Comparison of ENCODE assay signal across 24 cellular contexts in genomic region chr7:97859606-97860204, GRCh38. TPM values are rescaled to one million over a fixed set of nuclear protein-coding genes. Genes with fewer than 3 reads are reported as not detected.
DNase-seq lines count a peak whose midpoint lies in the region; ATAC-seq, FAIRE-seq and TF ChIP-seq lines count a peak whose summit lies in the region.
"Had no signal": no experiment of that assay in that cellular context is flagged by ENCODE, and none has a peak within 500 bp of the region (broad histone marks: within the 10 kb centered on the region; RNA-seq: fewer than 3 reads in every experiment).

No MANE protein-coding gene starts in this region.

- 0 out of 2 replicates have a peak, but pooled peaks cover 5% of the 10 kb centered on the region for H3K36me3 Mint-ChIP-seq in HFFc6 (ENCODE audit: low read depth)
- H3K36me3 Mint-ChIP-seq: CD14-positive monocyte had no signal

- H3K27ac Mint-ChIP-seq in HFFc6, result peak overlapping the region; percentile 12; the same call in 1 of the 2 replicates
- H3K27ac Mint-ChIP-seq: CD14-positive monocyte, GM23338 had no signal

- no peak for TF ChIP-seq CTCF in HFFc6 (IDR thresholded peaks at IDR 0.05)
- no peak for TF ChIP-seq CTCF in choroid plexus epithelial cell (conservative IDR thresholded peaks at IDR 0.05; ENCODE audit: low read depth, low read length)

- ATAC-seq in GM21526 (IDR thresholded peaks at IDR 0.05; ENCODE audit: low FRiP score, unreplicated experiment) (no peak), GM18511 (IDR thresholded peaks at IDR 0.05; ENCODE audit: unreplicated experiment) (no peak)
- ATAC-seq: GM12878, GM23338, HepG2 had no signal

- peaks cover 14% of the 10 kb centered on the region for H3K4me1 Mint-ChIP-seq in HFFc6 (ENCODE audit: low read depth)
- H3K4me1 Mint-ChIP-seq: CD14-positive monocyte, GM23338 had no signal

- no peak for TF ChIP-seq POLR2A in GM12892 (IDR thresholded peaks at IDR 0.05; ENCODE audit: low read depth, low read length)

- DNase-seq in HFFc6 (peak; percentile 24), choroid plexus epithelial cell (ENCODE audit: low read depth) (peak; percentile 6), kidney tubule cell (ENCODE audit: low spot score) (peak; percentile 25), COLO829 (ENCODE audit: low spot score) (no peak), GM12892 (ENCODE audit: insufficient read length) (no peak)
- DNase-seq: DMS 273 treated with DMSO at 0.1 percent for 48 hours, DND-41, KG1, NCI-H1417 treated with DMSO at 0.1 percent for 48 hours, NCI-H187 treated with DMSO at 0.1 percent for 48 hours, NCI-H2227 treated with DMSO at 0.1 percent for 48 hours, NCI-H510A treated with DMSO at 0.1 percent for 48 hours, NCI-H774, OCI-M1, SHP77 had no signal

- H3K9me3 Mint-ChIP-seq in HFFc6, result no peaks in the 10 kb centered on the region
- H3K9me3 Mint-ChIP-seq: CD14-positive monocyte, GM23338 had no signal

- H3K4me3 Mint-ChIP-seq in HFFc6, result no peak overlapping the region
- H3K4me3 Mint-ChIP-seq: CD14-positive monocyte, GM23338 had no signal

- H3K4me3 ChIP-seq in choroid plexus epithelial cell (ENCODE audit: low read depth, low read length), result no peak overlapping the region
- H3K4me3 ChIP-seq: GM12878, GM23338, SK-N-MC had no signal

- H3K27me3 Mint-ChIP-seq in HFFc6 (ENCODE audit: insufficient read depth), result no peaks in the 10 kb centered on the region

- FAIRE-seq in A204.1 (lab: Jason Lieb, UNC) (peak; percentile 62), GM12892 (lab: Jason Lieb, UNC) (no peak)
- FAIRE-seq: GM12878, GM18507, HepG2 had no signal

RNA-seq across cellular contexts. Expression of gene ASNS, which starts 12.5 kb away (rescaled TPM):
- total RNA-seq in HFFc6 (2021; fragmentation: NEBNext Ultra II Directional; extraction: Animal tissue kit (Norgen Biotek cat#: 25700)), result 10 to 100 TPM; 28.6 to 44.6 (median 30.6) TPM
- polyA plus RNA-seq in GM12892 (2012; ENCODE audit: missing spikeins), result 48.8 TPM

Comparison
In these comparisons a context has a peak if more than half of its experiments do, and no peak if none do; other contexts are left out.
1. DNase-seq: peak in HFFc6 (single experiment), choroid plexus epithelial cell (single experiment) and kidney tubule cell (single experiment); none in COLO829 (single experiment) and GM12892 (single experiment).